Comparison of ENCODE assay signal across 6 cellular contexts in genomic region chr2:118817469-118817868, GRCh38. TPM values are rescaled to one million over a fixed set of nuclear protein-coding genes. Genes with fewer than 3 reads are reported as not detected.
"Had no signal": no experiment of that assay in that cellular context is flagged by ENCODE, and none has a peak within 500 bp of the region (broad histone marks: within the 10 kb centered on the region; RNA-seq: fewer than 3 reads in every experiment).

No MANE protein-coding gene starts in this region.

- H2AFZ ChIP-seq: GM23338 had no signal

- H3K4me3 ChIP-seq: GM23338 had no signal

- H3K4me2 ChIP-seq: GM23338 had no signal

- H3K27ac Mint-ChIP-seq: GM23338, H9 had no signal

- H3K4me3 Mint-ChIP-seq: GM23338, H9 had no signal

- H3K9me3 Mint-ChIP-seq: GM23338, H9 had no signal

- DNase-seq: H9, HCEC 1CT, IMR-90 had no signal

RNA-seq across cellular contexts. Expression of gene EN1, which starts 30.0 kb away (rescaled TPM):
- total RNA-seq: H1, H9, HT-29, IMR-90 had no signal
- polyA plus RNA-seq: H1, IMR-90 had no signal
